In genomic region chr2:215883799-215884198, GRCh38 we compare ENCODE assay signal across 15 cellular contexts.
A peak's percentile ranks its signal among the peaks of the same experiment; 100 is the strongest.
DNase-seq lines count a peak whose midpoint lies in the region; ATAC-seq and TF ChIP-seq lines count a peak whose summit lies in the region.
"Had no signal": no experiment of that assay in that cellular context is flagged by ENCODE, and none has a peak within 500 bp of the region (broad histone marks: within the 10 kb centered on the region; RNA-seq: fewer than 3 reads in every experiment).

No MANE protein-coding gene starts in this region.

- ATAC-seq in GM19463 (IDR thresholded peaks at IDR 0.05; ENCODE audit: unreplicated experiment), result peak; percentile 66
- ATAC-seq in HG02884 (IDR thresholded peaks at IDR 0.05; ENCODE audit: unreplicated experiment), result peak; percentile 46
- peak; percentile 63 for ATAC-seq in HG03571 (IDR thresholded peaks at IDR 0.05; ENCODE audit: unreplicated experiment)
- ATAC-seq: A549, natural killer cell, T-cell had no signal

- TF ChIP-seq POLR2A in Peyer's patch (IDR thresholded peaks at IDR 0.05), result no peak

- no peaks in the 10 kb centered on the region for H3K27me3 ChIP-seq in Peyer's patch

- no peak for TF ChIP-seq CTCF in GM12865 (IDR thresholded peaks at IDR 0.05; ENCODE audit: insufficient read depth, low read depth, low read length, missing control alignments)
- no peak for TF ChIP-seq CTCF in Peyer's patch (IDR thresholded peaks at IDR 0.05)

- H3K36me3 ChIP-seq in Peyer's patch, result no peaks in the 10 kb centered on the region

- H3K9me3 ChIP-seq in Peyer's patch, result no peaks in the 10 kb centered on the region
- H3K9me3 ChIP-seq: A549 had no signal

- DNase-seq in GM12865 (ENCODE audit: low read depth) (peak; percentile 67), substantia nigra (lab: John Stamatoyannopoulos, UW) (no peak), Peyer's patch (no peak), SW480 (ENCODE audit: low spot score) (no peak)
- no peak for DNase-seq in activated CD4-positive, CD25-positive, alpha-beta regulatory T cell (lab: John Stamatoyannopoulos, UW)
- DNase-seq: activated CD4-positive, alpha-beta T cell treated with anti-CD3 and anti-CD28 coated beads, Interleukin-2, amount 50 U/mL, for 4 hours; DMS79 treated with DMSO at 0.1 percent for 48 hours; kidney glomerular epithelial cell; natural killer cell; NCI-H1417; T-cell had no signal

- H3K27ac ChIP-seq in substantia nigra (ENCODE audit: low read depth, low read length, poor library complexity, severe bottlenecking), result no peak overlapping the region
- no peak overlapping the region for H3K27ac ChIP-seq in Peyer's patch
- H3K27ac ChIP-seq: A549 had no signal

- H3K4me3 ChIP-seq in GM12865 (ENCODE audit: low read depth, low read length), result no peak overlapping the region
- H3K4me3 ChIP-seq in Peyer's patch, result no peak overlapping the region
- H3K4me3 ChIP-seq: A549 had no signal

- no peaks in the 10 kb centered on the region for H3K4me1 ChIP-seq in Peyer's patch
